Comparison of ENCODE assay signal across 9 cellular contexts in the genomic region with DNA sequence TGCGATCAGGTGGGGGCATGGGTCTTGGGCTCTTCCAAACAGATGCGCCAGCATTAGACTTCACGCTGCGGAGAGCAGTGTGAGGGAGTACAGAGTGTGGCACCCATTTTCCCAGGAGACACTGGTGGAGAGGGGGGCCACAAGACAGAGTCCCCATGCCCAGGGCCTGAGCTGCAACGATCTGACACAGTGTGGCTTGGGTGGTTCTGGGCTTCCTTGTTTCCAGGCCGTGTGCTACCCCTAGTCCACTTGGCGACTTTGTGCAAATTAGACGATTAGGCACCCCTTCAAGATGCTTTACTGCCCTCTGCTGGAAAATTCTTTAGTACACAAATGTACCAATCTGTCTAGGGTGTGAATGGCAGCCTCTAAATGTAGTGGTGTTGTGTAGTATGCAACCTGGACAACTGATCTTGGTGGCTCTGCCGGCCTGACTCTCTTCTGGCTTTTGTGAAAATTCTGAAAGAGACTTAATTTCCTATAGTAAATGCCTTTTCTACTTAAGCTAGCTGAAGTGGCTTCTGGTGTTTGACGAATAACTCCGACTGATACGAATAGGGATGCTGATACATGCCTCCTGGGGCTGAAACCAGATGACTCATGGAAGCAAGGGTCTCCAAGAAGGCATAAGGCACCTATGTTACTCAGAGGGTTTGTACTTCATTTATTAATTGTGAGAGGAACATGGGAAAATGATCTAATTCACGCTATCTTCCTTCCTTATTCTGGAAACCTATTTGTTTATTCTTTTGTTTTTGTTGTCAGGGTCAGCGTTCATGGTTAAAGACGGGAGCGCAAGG.
DNase-seq lines count a peak whose midpoint lies in the region; ATAC-seq, FAIRE-seq and TF ChIP-seq lines count a peak whose summit lies in the region.
"Had no signal": no experiment of that assay in that cellular context is flagged by ENCODE, and none has a peak within 500 bp of the region (broad histone marks: within the 10 kb centered on the region; RNA-seq: fewer than 3 reads in every experiment).

No MANE protein-coding gene starts in this region.

- TF ChIP-seq RAD21 in H1 (IDR thresholded peaks at IDR 0.05 in 1 of 2, conservative IDR thresholded peaks at IDR 0.05 in 1 of 2; ENCODE audit: low read depth in 2 of 2, low read length in 2 of 2), result peak; percentile 77 to 84

- no peaks in the 10 kb centered on the region for H3K9me3 ChIP-seq in H1 (ENCODE audit: insufficient read depth in 2 of 2, low read depth in 1 of 2, low read length in 1 of 2)
- no peaks in the 10 kb centered on the region for H3K9me3 ChIP-seq in mesenchymal stem cell (ENCODE audit: control insufficient read depth, low read length)

- H3K79me2 ChIP-seq in H1 (ENCODE audit: control insufficient read depth in 1 of 2, insufficient read depth in 2 of 2, low read length in 2 of 2), result no peaks in the 10 kb centered on the region

- no peak overlapping the region for H3K14ac ChIP-seq in H1 (ENCODE audit: insufficient read length)
- no peak overlapping the region for H3K14ac ChIP-seq in mesenchymal stem cell (ENCODE audit: low read length in 2 of 2)

- H3K9ac ChIP-seq in H1 (replicated peaks in 1 of 4; ENCODE audit: extremely low read depth in 1 of 4, low read depth in 3 of 4, low read length in 3 of 4) (no peak overlapping the region; a peak in 1 of 7 replicates), mesenchymal stem cell (ENCODE audit: low read length) (peak overlapping the region; percentile 40)

- H3K4ac ChIP-seq in H1 (replicated peaks; ENCODE audit: insufficient read length, low read depth, low read length), result no peak overlapping the region
- H3K4ac ChIP-seq in mesenchymal stem cell (ENCODE audit: low read depth in 1 of 2, low read length in 2 of 2), result no peak overlapping the region

- no peak overlapping the region for H3K56ac ChIP-seq in H1 (replicated peaks; ENCODE audit: insufficient read length, low read depth, low read length)

- H3K79me1 ChIP-seq in H1 (ENCODE audit: low read depth, low read length), result no peaks in the 10 kb centered on the region
- no peaks in the 10 kb centered on the region for H3K79me1 ChIP-seq in mesenchymal stem cell (replicated peaks; ENCODE audit: low read length, poor library complexity, severe bottlenecking)

- H2BK12ac ChIP-seq in H1 (ENCODE audit: low read depth, low read length) (no peak overlapping the region; the same call in 1 of the 2 replicates), mesenchymal stem cell (ENCODE audit: low read length in 2 of 2) (no peak overlapping the region)

- DNase-seq in ACHN, result peak; percentile 76
- peak; percentile 61 for DNase-seq in GM12865 (ENCODE audit: low read depth)
- peak; percentile 58 for DNase-seq in NCI-H1105 (lab: John Stamatoyannopoulos, UW)
- DNase-seq in SIG-M5 (lab: John Stamatoyannopoulos, UW), result peak; percentile 2
- no peak for DNase-seq in H1 (ENCODE audit: low read depth in 1 of 2, low spot score in 2 of 2)
- peak; percentile 48 for DNase-seq in mesenchymal stem cell

- no peaks in the 10 kb centered on the region for H3K36me3 ChIP-seq in H1 (ENCODE audit: control insufficient read depth in 2 of 4, insufficient read depth in 4 of 4, low read length in 3 of 4)
- no peaks in the 10 kb centered on the region for H3K36me3 ChIP-seq in mesenchymal stem cell (ENCODE audit: control insufficient read depth in 1 of 2, insufficient read depth in 2 of 2, low read depth in 1 of 2, low read length in 2 of 2)

- H3K4me1 ChIP-seq in H1 (replicated peaks in 1 of 4; ENCODE audit: control insufficient read depth in 3 of 4, insufficient read depth in 4 of 4, low read length in 3 of 4) (peaks cover 0 to 5% (median under 1%) of the 10 kb centered on the region in 4 experiments; a peak in 3 of 7 replicates), mesenchymal stem cell (ENCODE audit: control insufficient read depth, insufficient read depth, low read depth, low read length) (peaks cover 11% of the 10 kb centered on the region)

- H4K5ac ChIP-seq in H1 (ENCODE audit: insufficient read length, low read depth, low read length), result no peak overlapping the region

- no peaks in the 10 kb centered on the region; the same call in 1 of the 2 replicates for H3K23me2 ChIP-seq in H1 (ENCODE audit: low read depth, low read length)

- H3K23ac ChIP-seq in H1 (ENCODE audit: insufficient read length) (no peak overlapping the region), mesenchymal stem cell (ENCODE audit: low read length in 2 of 2) (no peak overlapping the region)

- H2BK20ac ChIP-seq in H1 (ENCODE audit: low read length), result no peak overlapping the region

- ATAC-seq in GM21825 (IDR thresholded peaks at IDR 0.05; ENCODE audit: unreplicated experiment) (no peak), HG02623 (IDR thresholded peaks at IDR 0.05; ENCODE audit: unreplicated experiment) (no peak)

- H4K8ac ChIP-seq in H1 (ENCODE audit: extremely low read depth, insufficient read depth, low read length), result no peak overlapping the region
- H4K8ac ChIP-seq in mesenchymal stem cell (ENCODE audit: low read length), result no peak overlapping the region

- CTCF ChIA-PET in H1 (lab: Charles Lee; ENCODE audit: partially characterized antibody), result interaction anchor here (0.7 to 1.9 kb wide), 18 partner anchors 8 to 827 kb away, joined by 3 to 9 read pairs (median 4); no protein-coding TSS in a partner anchor

- in situ Hi-C loops in ACHN (cut with HindIII; ENCODE audit: low pct_ligation_motif_present, low pct_unique_long_range_greater_than_20kb, low sequenced_read_pairs), result no loop called here

- no peak overlapping the region for H2BK5ac ChIP-seq in H1 (ENCODE audit: low read depth, low read length)
- H2BK5ac ChIP-seq in mesenchymal stem cell (ENCODE audit: low read depth, low read length, poor library complexity, severe bottlenecking), result no peak overlapping the region

- TF ChIP-seq CTCF in GM12865 (IDR thresholded peaks at IDR 0.05; ENCODE audit: insufficient read depth, low read depth, low read length, missing control alignments) (peak; percentile 55), H1 (IDR thresholded peaks at IDR 0.05; ENCODE audit: control extremely low read depth in 1 of 3, insufficient read depth in 1 of 3, low read depth in 1 of 3, low read length in 3 of 3) (peak in 2 of 3 experiments; percentile 68 to 74; a peak in 3 of 4 replicates)

- H3K27me3 ChIP-seq in H1 (replicated peaks in 1 of 4; ENCODE audit: control insufficient read depth in 3 of 4, extremely low read depth in 1 of 4, insufficient read depth in 3 of 4, low read length in 3 of 4) (no peaks in the 10 kb centered on the region), mesenchymal stem cell (ENCODE audit: control insufficient read depth in 1 of 2, insufficient read depth in 1 of 2, low read length in 2 of 2) (peaks cover 23 to 28% of the 10 kb centered on the region in 2 experiments)

- TF ChIP-seq POLR2A in H1 (IDR thresholded peaks at IDR 0.05; ENCODE audit: control extremely low read depth in 1 of 2, low read depth in 2 of 2, low read length in 2 of 2), result no peak

- H2AK5ac ChIP-seq in H1 (ENCODE audit: low read depth, low read length) (no peak overlapping the region), mesenchymal stem cell (ENCODE audit: low read length, severe bottlenecking) (no peak overlapping the region)

- peak overlapping the region; percentile 74; the same call in 1 of the 2 replicates for H2AFZ ChIP-seq in H1 (ENCODE audit: low read length)
- no peak overlapping the region for H2AFZ ChIP-seq in mesenchymal stem cell (ENCODE audit: low read depth, low read length)

- H4K91ac ChIP-seq in H1 (replicated peaks; ENCODE audit: insufficient read length, low read length), result no peak overlapping the region
- no peak overlapping the region for H4K91ac ChIP-seq in mesenchymal stem cell (ENCODE audit: low read length)

- peak; percentile 52 for FAIRE-seq in H1 (lab: Jason Lieb, UNC)
- FAIRE-seq: endometrium had no signal

- 79% methylated on average over 16 of the region's 16 CpGs; no CpG with 5 or more reads in 1 of the 2 experiments for WGBS in H1 (ENCODE audit: extremely low coverage in 1 of 2, insufficient coverage in 1 of 2, insufficient read length in 1 of 2, insufficient replicate concordance in 2 of 2, low coverage in 1 of 2, low lambda C conversion rate in 2 of 2, missing lambda C conversion rate in 1 of 2), 2 experiments
- 76% methylated on average over 15 of the region's 16 CpGs for WGBS in mesenchymal stem cell

- H3K4me2 ChIP-seq in H1 (ENCODE audit: insufficient read depth in 1 of 2, low read depth in 2 of 2, low read length in 2 of 2) (no peak overlapping the region), mesenchymal stem cell (ENCODE audit: low read length, poor library complexity, severe bottlenecking) (no peak overlapping the region)

- no peak overlapping the region for H3K27ac ChIP-seq in H1 (ENCODE audit: low read depth, low read length)
- no peak overlapping the region for H3K27ac ChIP-seq in mesenchymal stem cell (ENCODE audit: low read length, poor library complexity, severe bottlenecking)

- no peaks in the 10 kb centered on the region for H4K20me1 ChIP-seq in H1 (replicated peaks in 1 of 2; ENCODE audit: control insufficient read depth in 1 of 2, insufficient read depth in 2 of 2, low read length in 2 of 2)

- H2BK15ac ChIP-seq in H1 (ENCODE audit: low read length) (peak overlapping the region; percentile 13; the same call in 1 of the 2 replicates), mesenchymal stem cell (ENCODE audit: low read depth, poor library complexity, severe bottlenecking) (no peak overlapping the region)

- H3K4me3 ChIP-seq in GM12865 (ENCODE audit: low read depth, low read length) (no peak overlapping the region), H1 (ENCODE audit: extremely low read depth in 1 of 4, insufficient read depth in 2 of 4, low read depth in 3 of 4, low read length in 4 of 4) (no peak overlapping the region), mesenchymal stem cell (ENCODE audit: insufficient read depth in 1 of 2, low read depth in 1 of 2, low read length in 2 of 2) (no peak overlapping the region)

- POLR2A ChIA-PET in H1 (lab: Charles Lee; ENCODE audit: partially characterized antibody), result no interaction called here

- no peak for TF ChIP-seq EP300 in H1 (IDR thresholded peaks at IDR 0.05; ENCODE audit: borderline replicate concordance in 1 of 2, low read depth in 2 of 2, low read length in 2 of 2)

- H2BK120ac ChIP-seq in H1 (replicated peaks; ENCODE audit: low read depth, low read length) (no peak overlapping the region), mesenchymal stem cell (ENCODE audit: low read depth, low read length) (no peak overlapping the region)

- H3K18ac ChIP-seq in H1 (ENCODE audit: extremely low read depth, low read length), result no peak overlapping the region; the same call in 1 of the 2 replicates
- no peak overlapping the region for H3K18ac ChIP-seq in mesenchymal stem cell (ENCODE audit: low read depth in 1 of 2, low read length in 2 of 2)

TF ChIP-seq in H1, 55 proteins besides CTCF, POLR2A, EP300 and RAD21 (continues in another document):
- TF ChIP-seq TAF1 (IDR thresholded peaks at IDR 0.05; ENCODE audit: low read depth, low read length), result 0 out of 2 replicates have a peak, but pooled peaks have one; percentile 17
- TF ChIP-seq SIX5 (IDR thresholded peaks at IDR 0.05; ENCODE audit: low read depth, low read length), result no peak
- no peak for TF ChIP-seq ZNF274 (IDR thresholded peaks at IDR 0.05; ENCODE audit: borderline replicate concordance, extremely low read depth, low read length)
- TF ChIP-seq KDM4A (IDR thresholded peaks at IDR 0.05; ENCODE audit: low read depth, low read length, severe bottlenecking), result no peak
- no peak for TF ChIP-seq SIRT6 (IDR thresholded peaks at IDR 0.05; ENCODE audit: low read length)

Comparison
In these comparisons a context has a peak if more than half of its experiments do, and no peak if none do; other contexts are left out.
1. DNase-seq: peak in ACHN (single experiment), GM12865 (single experiment), NCI-H1105 (single experiment), SIG-M5 (single experiment) and mesenchymal stem cell (single experiment); none in H1 (0 of 2).